ENCODE assay signal across 14 cellular contexts in the genomic region with DNA sequence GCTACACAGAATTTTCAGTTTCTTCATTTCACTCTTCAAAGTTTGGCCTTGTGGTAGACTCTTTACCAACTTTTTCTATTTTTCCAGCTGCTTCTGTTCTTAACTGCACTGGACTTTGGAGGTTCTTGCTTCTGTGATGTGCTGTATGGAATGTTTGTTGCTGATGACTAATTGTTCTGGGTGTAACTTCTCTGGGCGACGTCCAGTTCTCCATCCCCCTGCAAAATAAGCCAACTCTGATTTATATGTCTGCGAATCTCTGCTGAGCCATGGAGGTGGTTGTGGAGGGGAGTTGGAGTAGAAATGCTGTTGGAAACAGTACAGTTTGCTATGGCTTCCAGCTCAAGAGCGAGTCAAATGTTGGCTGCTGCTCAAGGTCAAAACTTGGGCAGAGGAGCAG.
DNase-seq lines count a peak whose midpoint lies in the region; ATAC-seq and TF ChIP-seq lines count a peak whose summit lies in the region.
"Had no signal": no experiment of that assay in that cellular context is flagged by ENCODE, and none has a peak within 500 bp of the region (broad histone marks: within the 10 kb centered on the region; RNA-seq: fewer than 3 reads in every experiment).

No MANE protein-coding gene starts in this region.

- DNase-seq in AG08396 (ENCODE audit: low spot score): peak; percentile 58
- peak; percentile 98 for DNase-seq in LHCN-M2 (ENCODE audit: low read depth)
- DNase-seq in epithelial cell of esophagus (ENCODE audit: low read depth): peak; percentile 78
- DNase-seq in mesothelial cell of epicardium (ENCODE audit: low spot score in 2 of 2, unreplicated experiment in 2 of 2): no peak
- no peak for DNase-seq in stimulated activated naive CD8-positive, alpha-beta T cell treated with anti-CD3 and anti-CD28 coated beads, Interleukin-15, amount 100 ng/mL, for 72 hours
- DNase-seq in central memory CD4-positive, alpha-beta T cell: no peak
- DNase-seq: activated CD8-positive, alpha-beta memory T cell treated with anti-CD3 and anti-CD28 coated beads, Interleukin-2, amount 50 U/mL, for 48 hours; hypothalamus; NCI-H526; T-helper 2 cell; upper lobe of left lung had no signal

- no peak overlapping the region for H3K4me3 ChIP-seq in epithelial cell of esophagus (ENCODE audit: low read length)
- H3K4me3 ChIP-seq: GM12878, upper lobe of left lung had no signal

- TF ChIP-seq CTCF in epithelial cell of esophagus (IDR thresholded peaks at IDR 0.05; ENCODE audit: insufficient read depth, low read depth, low read length, missing control alignments) (no peak), mesothelial cell of epicardium (IDR thresholded peaks at IDR 0.05; ENCODE audit: unreplicated experiment) (no peak)

- no peak for ATAC-seq in stimulated activated naive CD8-positive, alpha-beta T cell treated with anti-CD3 and anti-CD28 coated beads, Interleukin-15, amount 100 ng/mL, for 72 hours
- no peak for ATAC-seq in GM21360 (IDR thresholded peaks at IDR 0.05; ENCODE audit: unreplicated experiment)
- ATAC-seq in GM21576 (IDR thresholded peaks at IDR 0.05; ENCODE audit: unreplicated experiment): no peak
- ATAC-seq: GM12878 had no signal

- H3K9me3 Mint-ChIP-seq in mesothelial cell of epicardium: no peaks in the 10 kb centered on the region
- peaks cover 0 to 6% of the 10 kb centered on the region in 2 donors for H3K9me3 Mint-ChIP-seq in stimulated activated naive CD8-positive, alpha-beta T cell treated with anti-CD3 and anti-CD28 coated beads, Interleukin-15, amount 100 ng/mL, for 72 hours

- H3K4me3 Mint-ChIP-seq in mesothelial cell of epicardium: no peak overlapping the region
- no peak overlapping the region for H3K4me3 Mint-ChIP-seq in stimulated activated naive CD8-positive, alpha-beta T cell treated with anti-CD3 and anti-CD28 coated beads, Interleukin-15, amount 100 ng/mL, for 72 hours

- H3K36me3 Mint-ChIP-seq in mesothelial cell of epicardium: no peaks in the 10 kb centered on the region

- no peaks in the 10 kb centered on the region for H3K27me3 Mint-ChIP-seq in mesothelial cell of epicardium (ENCODE audit: low read depth)
- no peaks in the 10 kb centered on the region for H3K27me3 Mint-ChIP-seq in stimulated activated naive CD8-positive, alpha-beta T cell treated with anti-CD3 and anti-CD28 coated beads, Interleukin-15, amount 100 ng/mL, for 72 hours

- H3K27ac Mint-ChIP-seq in mesothelial cell of epicardium: peak overlapping the region; percentile 50
- H3K27ac Mint-ChIP-seq in stimulated activated naive CD8-positive, alpha-beta T cell treated with anti-CD3 and anti-CD28 coated beads, Interleukin-15, amount 100 ng/mL, for 72 hours: no peak overlapping the region

- H3K4me1 Mint-ChIP-seq in mesothelial cell of epicardium: peaks cover 11% of the 10 kb centered on the region
- H3K4me1 Mint-ChIP-seq in stimulated activated naive CD8-positive, alpha-beta T cell treated with anti-CD3 and anti-CD28 coated beads, Interleukin-15, amount 100 ng/mL, for 72 hours: peaks cover 6% of the 10 kb centered on the region

Comparison
In these comparisons a context has a peak if more than half of its experiments do, and no peak if none do; other contexts are left out.
1. DNase-seq: peak in AG08396 (single experiment), LHCN-M2 (single experiment) and epithelial cell of esophagus (single experiment); none in mesothelial cell of epicardium (0 of 2), stimulated activated naive CD8-positive, alpha-beta T cell treated with anti-CD3 and anti-CD28 coated beads, Interleukin-15, amount 100 ng/mL, for 72 hours (0 of 2) and central memory CD4-positive, alpha-beta T cell (single experiment).